In the genomic region with DNA sequence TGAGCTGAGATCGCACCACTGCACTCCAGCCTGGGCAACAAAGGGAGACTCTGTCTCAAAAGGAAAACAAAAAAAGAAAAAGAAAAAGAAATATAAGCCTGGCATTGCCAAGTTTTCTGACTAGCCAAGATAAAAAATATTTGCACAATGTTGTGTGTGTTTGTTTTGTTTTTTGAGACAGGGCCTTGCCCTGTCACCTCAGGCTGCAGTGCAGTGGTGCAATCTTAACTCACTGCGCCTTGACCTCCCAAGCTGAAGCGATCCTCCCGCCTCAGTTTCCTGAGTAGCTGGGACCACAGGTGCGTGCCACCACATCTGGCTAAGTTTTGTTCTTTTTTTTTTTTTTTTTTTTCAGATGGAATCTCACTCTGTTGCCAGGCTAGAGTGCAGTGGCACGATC, we compare ENCODE assay signal across 32 cellular contexts. TPM values are rescaled to one million over a fixed set of nuclear protein-coding genes. Genes with fewer than 3 reads are reported as not detected.
"Had no signal": no experiment of that assay in that cellular context is flagged by ENCODE, and none has a peak within 500 bp of the region (broad histone marks: within the 10 kb centered on the region; RNA-seq: fewer than 3 reads in every experiment).

No MANE protein-coding gene starts in this region.

- H3K27ac ChIP-seq: esophagus muscularis mucosa, foreskin keratinocyte, gastrocnemius medialis, WERI-Rb-1 had no signal

- H3K36me3 ChIP-seq: gastrocnemius medialis, WERI-Rb-1 had no signal

- DNase-seq: activated B cell treated with CpG ODN at 0.5 μM for 24 hours; activated CD4-positive, alpha-beta T cell treated with anti-CD3 and anti-CD28 coated beads for 48 hours; activated CD4-positive, alpha-beta T cell treated with anti-CD3 and anti-CD28 coated beads, Interleukin-2, amount 50 U/mL, for 1 hour; activated CD4-positive, alpha-beta T cell treated with anti-CD3 and anti-CD28 coated beads, Interleukin-2, amount 50 U/mL, for 48 hours; activated CD8-positive, alpha-beta memory T cell treated with anti-CD3 and anti-CD28 coated beads for 24 hours; activated CD8-positive, alpha-beta T cell treated with anti-CD3 and anti-CD28 coated beads for 36 hours; activated effector memory CD4-positive, alpha-beta T cell treated with Interleukin-2 at 50 U/mL for 16 hours; activated gamma-delta T cell treated with Interleukin-2 at 50 U/mL for 16 hours; activated naive CD4-positive, alpha-beta T cell treated with anti-CD3 and anti-CD28 coated beads, Interleukin-2, amount 50 U/mL, for 16 hours; activated naive CD4-positive, alpha-beta T cell treated with Interleukin-2 at 50 U/mL for 16 hours; activated T-cell treated with anti-CD3 and anti-CD28 coated beads, Interleukin-2, amount 50 U/mL, for 4 hours; amniotic stem cell; anterior cingulate cortex; caudate nucleus; cortex of kidney; dermis blood vessel endothelial cell; effector CD4-positive, alpha-beta T cell; effector memory CD8-positive, alpha-beta T cell; erythroblast; foreskin keratinocyte; gastrocnemius medialis; glutamatergic neuron; T-cell; T-helper 9 cell; WERI-Rb-1 had no signal

- FAIRE-seq: astrocyte, colon had no signal

- H3K9me3 ChIP-seq: esophagus muscularis mucosa, gastrocnemius medialis had no signal

- H3K27me3 ChIP-seq: esophagus muscularis mucosa, foreskin keratinocyte, gastrocnemius medialis had no signal

- ATAC-seq: activated CD4-positive, CD25-positive, alpha-beta regulatory T cell treated with anti-CD3 and anti-CD28 coated beads, Interleukin-2, amount 50 U/mL, for 24 hours; activated CD8-positive, alpha-beta T cell treated with anti-CD3 and anti-CD28 coated beads for 36 hours; activated T-cell treated with anti-CD3 and anti-CD28 coated beads, Interleukin-2, amount 50 U/mL, for 4 hours; activated T-helper 17 cell treated with anti-CD3 and anti-CD28 coated beads, Interleukin-2, amount 50 U/mL, for 72 hours; effector memory CD8-positive, alpha-beta T cell; foreskin keratinocyte; gastrocnemius medialis; T-cell had no signal

- H3K4me1 ChIP-seq: esophagus muscularis mucosa, foreskin keratinocyte, gastrocnemius medialis had no signal

- H3K4me3 ChIP-seq: esophagus muscularis mucosa, gastrocnemius medialis had no signal

RNA-seq across cellular contexts. Expression of a gene that starts 17.3 kb away (rescaled TPM):
- total RNA-seq: chondrocyte had no signal

RNA-seq across cellular contexts. Expression of a gene that starts 43.4 kb away (rescaled TPM):
- total RNA-seq: activated B cell treated with CpG ODN at 0.5 μM for 24 hours; activated CD8-positive, alpha-beta T cell treated with anti-CD3 and anti-CD28 coated beads for 36 hours; activated T-cell treated with anti-CD3 and anti-CD28 coated beads, Interleukin-2, amount 50 U/mL, for 4 hours; activated T-helper 17 cell treated with anti-CD3 and anti-CD28 coated beads, Interleukin-2, amount 50 U/mL, for 72 hours; astrocyte; chondrocyte; dermis blood vessel endothelial cell; esophagus muscularis mucosa; foreskin keratinocyte; T-cell; T-helper 2 cell treated with Interferon-gamma antibody and Interleukin-4, amounts not matched to agents 100 ng/mL and 5 ng/mL, for 36 hours had no signal
- polyA plus RNA-seq: foreskin keratinocyte had no signal
